Comparison of ENCODE assay signal across 28 cellular contexts in the genomic region with DNA sequence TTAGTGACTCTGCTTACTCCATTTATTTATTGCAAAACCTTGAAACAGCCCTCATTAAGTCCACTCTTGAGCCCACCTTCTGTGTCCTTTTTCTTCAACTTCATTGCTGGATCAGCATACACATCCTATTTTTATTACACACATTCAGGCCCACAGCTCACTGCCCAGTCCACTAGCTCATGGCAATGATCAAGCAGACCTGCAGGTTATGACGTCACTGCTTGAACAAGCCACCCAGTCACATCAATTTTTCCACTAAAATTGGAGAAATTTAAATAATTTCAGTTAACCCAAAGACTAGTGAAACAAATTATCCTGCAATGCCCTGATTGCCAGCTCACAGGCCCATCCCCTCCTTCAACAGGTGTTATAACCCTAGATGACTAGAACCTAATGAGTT.
"Had no signal": no experiment of that assay in that cellular context is flagged by ENCODE, and none has a peak within 500 bp of the region (broad histone marks: within the 10 kb centered on the region; RNA-seq: fewer than 3 reads in every experiment).

No MANE protein-coding gene starts in this region.

- H3K4me3 ChIP-seq: colonic mucosa, coronary artery, dorsolateral prefrontal cortex, esophagus muscularis mucosa, esophagus squamous epithelium, gastrocnemius medialis, gastroesophageal sphincter, heart left ventricle, heart right ventricle had no signal

- H3K27me3 ChIP-seq: colonic mucosa, dorsolateral prefrontal cortex, esophagus muscularis mucosa, esophagus squamous epithelium, foreskin keratinocyte, gastrocnemius medialis, gastroesophageal sphincter, heart left ventricle, heart right ventricle had no signal

- DNase-seq: colonic mucosa; cortex of kidney; dermis blood vessel endothelial cell; dorsolateral prefrontal cortex; effector CD4-positive, alpha-beta T cell; effector CD8-positive, alpha-beta T cell; effector memory CD4-positive, alpha-beta T cell; effector memory CD8-positive, alpha-beta T cell; endodermal cell; erythroblast; esophagus squamous epithelium; foreskin fibroblast; foreskin keratinocyte; foreskin melanocyte; gastrocnemius medialis; glutamatergic neuron; head of caudate nucleus; heart left ventricle; heart right ventricle had no signal

- H3K4me1 ChIP-seq: colonic mucosa, esophagus muscularis mucosa, esophagus squamous epithelium, foreskin keratinocyte, gastrocnemius medialis, gastroesophageal sphincter, heart left ventricle, heart right ventricle had no signal

- H3K27ac ChIP-seq: colonic mucosa, coronary artery, dorsolateral prefrontal cortex, epithelial cell of prostate, esophagus muscularis mucosa, esophagus squamous epithelium, foreskin keratinocyte, gastrocnemius medialis, gastroesophageal sphincter, heart left ventricle, heart right ventricle had no signal

- H3K9me3 ChIP-seq: colonic mucosa, esophagus muscularis mucosa, esophagus squamous epithelium, gastrocnemius medialis, gastroesophageal sphincter, heart left ventricle, heart right ventricle had no signal

- ATAC-seq: effector memory CD8-positive, alpha-beta T cell; esophagus mucosa; foreskin keratinocyte; gastrocnemius medialis; gastroesophageal sphincter; heart left ventricle; heart right ventricle had no signal

- FAIRE-seq: colon, endometrium, endothelial cell of umbilical vein, frontal cortex had no signal

- H3K36me3 ChIP-seq: colonic mucosa, esophagus muscularis mucosa, esophagus squamous epithelium, gastrocnemius medialis, gastroesophageal sphincter, heart left ventricle, heart right ventricle had no signal
